In genomic region chr13:29868581-29868980, GRCh38 we compare ENCODE assay signal across 22 cellular contexts.
"Had no signal": no experiment of that assay in that cellular context is flagged by ENCODE, and none has a peak within 500 bp of the region (broad histone marks: within the 10 kb centered on the region; RNA-seq: fewer than 3 reads in every experiment).

No MANE protein-coding gene starts in this region.

- H3K27me3 ChIP-seq: left lung, pancreas, testis, thyroid gland, upper lobe of right lung had no signal

- H3K9me3 ChIP-seq: left lung, pancreas, spleen, testis, thyroid gland, upper lobe of right lung had no signal

- ATAC-seq: left colon; left lung; naive thymus-derived CD8-positive, alpha-beta T cell; pancreas; right cardiac atrium; sciatic nerve; stimulated activated effector memory CD8-positive, alpha-beta T cell treated with anti-CD3 and anti-CD28 coated beads, Interleukin-12 subunit alpha, Interleukin-12 subunit beta, amount 100 ng/mL, for 72 hours; stimulated activated naive CD8-positive, alpha-beta T cell treated with anti-CD3 and anti-CD28 coated beads, Interleukin-15, amount 100 ng/mL, for 72 hours; upper lobe of right lung had no signal

- H3K27ac ChIP-seq: left lung, pancreas, spleen, testis, thyroid gland, upper lobe of right lung had no signal

- DNase-seq: head of caudate nucleus; hippocampal formation; kidney glomerular epithelial cell; left colon; left lung; mesendoderm; naive thymus-derived CD8-positive, alpha-beta T cell; nucleus accumbens; pancreas; right cardiac atrium; small intestine; spleen; stimulated activated CD4-positive, alpha-beta T cell treated with anti-CD3 and anti-CD28 coated beads, Interleukin-4, amount 100 ng/mL, for 24 hours; stimulated activated naive CD4-positive, alpha-beta T cell treated with Interleukin-2 at 50 U/mL for 16 hours; stimulated activated naive CD8-positive, alpha-beta T cell treated with anti-CD3 and anti-CD28 coated beads, Interleukin-15, amount 100 ng/mL, for 72 hours; testis; thyroid gland; trophoblast cell; upper lobe of right lung had no signal

- H3K4me3 ChIP-seq: left lung, lung, pancreas, spleen, testis, thyroid gland, upper lobe of right lung had no signal

- H3K4me1 ChIP-seq: left lung, pancreas, spleen, testis, thyroid gland, upper lobe of right lung had no signal

- H3K36me3 ChIP-seq: left lung, pancreas, spleen, thyroid gland, upper lobe of right lung had no signal
